In genomic region chr11:34874202-34874601, GRCh38 we compare ENCODE assay signal across 2 cellular contexts.
TF ChIP-seq lines count a peak whose summit lies in the region.

No MANE protein-coding gene starts in this region.

TF ChIP-seq in liver, 16 proteins besides CTCF, POLR2A, EP300 and RAD21:
- TF ChIP-seq HNF4A (conservative IDR thresholded peaks at IDR 0.05): peak; percentile 27 to 44
- peak; percentile 29 for TF ChIP-seq SP1 (IDR thresholded peaks at IDR 0.05)
- no peak for TF ChIP-seq TAF1 (conservative IDR thresholded peaks at IDR 0.05)

TF ChIP-seq in HepG2, 621 proteins besides CTCF, POLR2A, EP300 and RAD21:
- no peak for TF ChIP-seq SP1 (IDR thresholded peaks at IDR 0.05)
- TF ChIP-seq SP1 (CRISPR knock-in tag; IDR thresholded peaks at IDR 0.05): no peak
- no peak for TF ChIP-seq MIER3 (CRISPR knock-in tag; IDR thresholded peaks at IDR 0.05; ENCODE audit: borderline replicate concordance)
- no peak for TF ChIP-seq KDM1A (CRISPR knock-in tag; IDR thresholded peaks at IDR 0.05)
- no peak for TF ChIP-seq ATF1 (CRISPR knock-in tag; IDR thresholded peaks at IDR 0.05)
- no peak for TF ChIP-seq SETDB1 (CRISPR knock-in tag; IDR thresholded peaks at IDR 0.05; ENCODE audit: borderline replicate concordance)
- TF ChIP-seq USF2 (IDR thresholded peaks at IDR 0.05; ENCODE audit: low read depth, low read length): no peak
- no peak for TF ChIP-seq USF2 (CRISPR knock-in tag; IDR thresholded peaks at IDR 0.05; ENCODE audit: borderline replicate concordance)
- TF ChIP-seq, protein P1, sequence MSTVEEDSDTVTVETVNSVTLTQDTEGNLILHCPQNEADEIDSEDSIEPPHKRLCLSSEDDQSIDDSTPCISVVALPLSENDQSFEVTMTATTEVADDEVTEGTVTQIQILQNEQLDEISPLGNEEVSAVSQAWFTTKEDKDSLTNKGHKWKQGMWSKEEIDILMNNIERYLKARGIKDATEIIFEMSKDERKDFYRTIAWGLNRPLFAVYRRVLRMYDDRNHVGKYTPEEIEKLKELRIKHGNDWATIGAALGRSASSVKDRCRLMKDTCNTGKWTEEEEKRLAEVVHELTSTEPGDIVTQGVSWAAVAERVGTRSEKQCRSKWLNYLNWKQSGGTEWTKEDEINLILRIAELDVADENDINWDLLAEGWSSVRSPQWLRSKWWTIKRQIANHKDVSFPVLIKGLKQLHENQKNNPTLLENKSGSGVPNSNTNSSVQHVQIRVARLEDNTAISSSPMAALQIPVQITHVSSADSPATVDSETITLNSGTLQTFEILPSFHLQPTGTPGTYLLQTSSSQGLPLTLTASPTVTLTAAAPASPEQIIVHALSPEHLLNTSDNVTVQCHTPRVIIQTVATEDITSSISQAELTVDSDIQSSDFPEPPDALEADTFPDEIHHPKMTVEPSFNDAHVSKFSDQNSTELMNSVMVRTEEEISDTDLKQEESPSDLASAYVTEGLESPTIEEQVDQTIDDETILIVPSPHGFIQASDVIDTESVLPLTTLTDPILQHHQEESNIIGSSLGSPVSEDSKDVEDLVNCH (CRISPR knock-in tag; IDR thresholded peaks at IDR 0.05): no peak
- TF ChIP-seq ZNF660 (CRISPR knock-in tag; IDR thresholded peaks at IDR 0.05; ENCODE audit: borderline replicate concordance, low read depth): no peak
- TF ChIP-seq ZNF275 (CRISPR knock-in tag; IDR thresholded peaks at IDR 0.05; ENCODE audit: borderline replicate concordance): no peak
- TF ChIP-seq ZNF510 (CRISPR knock-in tag; IDR thresholded peaks at IDR 0.05; ENCODE audit: low read depth): no peak
- TF ChIP-seq ZNF34 (CRISPR knock-in tag; IDR thresholded peaks at IDR 0.05; ENCODE audit: borderline replicate concordance): no peak
- no peak for TF ChIP-seq ZNF383 (CRISPR knock-in tag; IDR thresholded peaks at IDR 0.05; ENCODE audit: borderline replicate concordance)
- no peak for TF ChIP-seq ZFX (CRISPR knock-in tag; IDR thresholded peaks at IDR 0.05; ENCODE audit: low read depth)
- TF ChIP-seq PREB (CRISPR knock-in tag; IDR thresholded peaks at IDR 0.05): no peak
- TF ChIP-seq ZBTB3 (CRISPR knock-in tag; IDR thresholded peaks at IDR 0.05; ENCODE audit: borderline replicate concordance, low read depth): no peak
- TF ChIP-seq GABPA (IDR thresholded peaks at IDR 0.05; ENCODE audit: low read depth, low read length): no peak
- TF ChIP-seq GABPA (CRISPR knock-in tag; IDR thresholded peaks at IDR 0.05; ENCODE audit: low read depth): no peak
- TF ChIP-seq TAF1 (CRISPR knock-in tag; IDR thresholded peaks at IDR 0.05): no peak
